In genomic region chr5:177371705-177372533, GRCh38 we compare ENCODE assay signal across 10 cellular contexts. TPM values are rescaled to one million over a fixed set of nuclear protein-coding genes. Genes with fewer than 3 reads are reported as not detected.
DNase-seq lines count a peak whose midpoint lies in the region; ATAC-seq, FAIRE-seq and TF ChIP-seq lines count a peak whose summit lies in the region.
"Had no signal": no experiment of that assay in that cellular context is flagged by ENCODE, and none has a peak within 500 bp of the region (broad histone marks: within the 10 kb centered on the region; RNA-seq: fewer than 3 reads in every experiment).

No MANE protein-coding gene starts in this region.

- TF ChIP-seq POLR2A in suprapubic skin (IDR thresholded peaks at IDR 0.05) = no peak

- H3K4me1 Mint-ChIP-seq in activated T-helper 17 cell treated with anti-CD3 and anti-CD28 coated beads, Interleukin-2, amount 50 U/mL, for 72 hours = peaks cover 44% of the 10 kb centered on the region

- WGBS in suprapubic skin = 58% methylated on average over 5 of the region's 18 CpGs

- no peak for TF ChIP-seq EP300 in suprapubic skin (IDR thresholded peaks at IDR 0.05)

- intact Hi-C loops in kidney (cut with DNase I) = no loop called here

- peak overlapping the region; percentile 66 for H3K4me3 Mint-ChIP-seq in activated T-helper 17 cell treated with anti-CD3 and anti-CD28 coated beads, Interleukin-2, amount 50 U/mL, for 72 hours

- H3K4me3 ChIP-seq in kidney (ENCODE audit: low read length in 2 of 2) (peak overlapping the region; percentile 71 to 72), suprapubic skin (peak overlapping the region; percentile 38)

- TF ChIP-seq CTCF in kidney (IDR thresholded peaks at IDR 0.05; ENCODE audit: borderline replicate concordance, extremely low read depth, insufficient read depth) (no peak), suprapubic skin (IDR thresholded peaks at IDR 0.05) (no peak)

- peak overlapping the region; percentile 81 for H3K27ac Mint-ChIP-seq in activated T-helper 17 cell treated with anti-CD3 and anti-CD28 coated beads, Interleukin-2, amount 50 U/mL, for 72 hours

- peak; percentile 47 for DNase-seq in activated T-cell treated with anti-CD3 and anti-CD28 coated beads, Interleukin-2, amount 50 U/mL, for 1 hour
- no peak for DNase-seq in activated T-cell treated with anti-CD3 and anti-CD28 coated beads, Interleukin-2, amount 50 U/mL, for 48 hours
- no peak for DNase-seq in kidney
- DNase-seq in suprapubic skin (ENCODE audit: low spot score in 2 of 2) = no peak
- no peak for DNase-seq in NCI-H524 treated with DMSO at 0.1 percent for 48 hours (lab: John Stamatoyannopoulos, UW)
- no peak for DNase-seq in Kasumi-1 (lab: John Stamatoyannopoulos, UW)
- no peak for DNase-seq in superior temporal gyrus (ENCODE audit: extremely low spot score)

- no peaks in the 10 kb centered on the region for H3K36me3 ChIP-seq in kidney (ENCODE audit: control insufficient read depth in 1 of 2, insufficient read depth in 2 of 2, low read length in 2 of 2)
- no peaks in the 10 kb centered on the region for H3K36me3 ChIP-seq in suprapubic skin

- H3K36me3 Mint-ChIP-seq in activated T-helper 17 cell treated with anti-CD3 and anti-CD28 coated beads, Interleukin-2, amount 50 U/mL, for 72 hours (ENCODE audit: low read depth) = peaks cover 50% of the 10 kb centered on the region

- no peaks in the 10 kb centered on the region for H3K9me3 Mint-ChIP-seq in activated T-helper 17 cell treated with anti-CD3 and anti-CD28 coated beads, Interleukin-2, amount 50 U/mL, for 72 hours
- H3K9me3 Mint-ChIP-seq: IgD-negative memory B cell had no signal

- H3K9ac ChIP-seq in kidney (ENCODE audit: low read length in 2 of 2) = no peak overlapping the region

- FAIRE-seq in kidney (lab: Jason Lieb, UNC) = no peak

- peak; percentile 58 for ATAC-seq in activated T-helper 17 cell treated with anti-CD3 and anti-CD28 coated beads, Interleukin-2, amount 50 U/mL, for 72 hours (replicated peaks)

- no peaks in the 10 kb centered on the region for H3K27me3 ChIP-seq in suprapubic skin

- H3K4me1 ChIP-seq in kidney (ENCODE audit: control insufficient read depth in 1 of 2, insufficient read depth in 1 of 2, low read depth in 1 of 2, low read length in 2 of 2) = peaks cover 26 to 38% of the 10 kb centered on the region in 2 donors
- peaks cover 67% of the 10 kb centered on the region for H3K4me1 ChIP-seq in suprapubic skin

- H3K9me3 ChIP-seq in kidney (ENCODE audit: control insufficient read depth in 1 of 2, low read length in 2 of 2) (no peaks in the 10 kb centered on the region), suprapubic skin (no peaks in the 10 kb centered on the region)

- H3K27ac ChIP-seq in kidney (ENCODE audit: low read depth in 2 of 2, low read length in 2 of 2) (no peak overlapping the region), suprapubic skin (peak overlapping the region; percentile 17)

- no peaks in the 10 kb centered on the region for H3K27me3 Mint-ChIP-seq in activated T-helper 17 cell treated with anti-CD3 and anti-CD28 coated beads, Interleukin-2, amount 50 U/mL, for 72 hours
- H3K27me3 Mint-ChIP-seq: IgD-negative memory B cell had no signal

RNA-seq across cellular contexts. Expression of gene SLC34A1, which starts 12.3 kb away (rescaled TPM):
- total RNA-seq in activated T-helper 17 cell treated with anti-CD3 and anti-CD28 coated beads, Interleukin-2, amount 50 U/mL, for 72 hours = 1 to 10 TPM in 1 of 2 donors, under 1 TPM in 1; 0.56 to 1.1 TPM
- total RNA-seq in kidney (0.91 TPM), suprapubic skin (under 1 TPM in 1 of 4 donors, not detected in 3; 0.29 TPM)
- 211 TPM for polyA plus RNA-seq in kidney (ENCODE audit: insufficient read depth, low read depth, low replicate concordance)
- total RNA-seq: endothelial cell of umbilical vein had no signal
- polyA plus RNA-seq: endothelial cell of umbilical vein, IgD-negative memory B cell had no signal

RNA-seq across cellular contexts. Expression of gene RGS14, which starts 14.2 kb away (rescaled TPM):
- 100 to 1,000 TPM in 1 of 2 donors, 10 to 100 TPM in 1; 45.5 to 102 TPM for total RNA-seq in activated T-helper 17 cell treated with anti-CD3 and anti-CD28 coated beads, Interleukin-2, amount 50 U/mL, for 72 hours
- total RNA-seq in kidney (28.4 TPM), suprapubic skin (10 to 100 TPM; 38.5 to 85.9 (median 68.8) TPM)
- polyA plus RNA-seq in kidney (ENCODE audit: insufficient read depth, low read depth, low replicate concordance) = 56.3 TPM

RNA-seq across cellular contexts. Expression of gene LMAN2, which starts 20.5 kb away (rescaled TPM):
- 100 to 1,000 TPM in 1 of 2 donors, 10 to 100 TPM in 1; 94.3 to 122 TPM for total RNA-seq in activated T-helper 17 cell treated with anti-CD3 and anti-CD28 coated beads, Interleukin-2, amount 50 U/mL, for 72 hours
- 137 TPM for total RNA-seq in kidney
- 190 TPM for polyA plus RNA-seq in kidney (ENCODE audit: insufficient read depth, low read depth, low replicate concordance)
- total RNA-seq in suprapubic skin = 100 to 1,000 TPM; 119 to 191 (median 160) TPM

RNA-seq across cellular contexts. Expression of gene PFN3, which starts 28.5 kb away (rescaled TPM):
- total RNA-seq in activated T-helper 17 cell treated with anti-CD3 and anti-CD28 coated beads, Interleukin-2, amount 50 U/mL, for 72 hours = not detected
- total RNA-seq in kidney = not detected
- not detected for polyA plus RNA-seq in kidney (ENCODE audit: insufficient read depth, low read depth, low replicate concordance)
- total RNA-seq in suprapubic skin = not detected
- total RNA-seq: endothelial cell of umbilical vein had no signal
- polyA plus RNA-seq: endothelial cell of umbilical vein, IgD-negative memory B cell had no signal

RNA-seq across cellular contexts. Expression of gene F12, which starts 37.4 kb away (rescaled TPM):
- 1 to 10 TPM; 3.7 to 4.6 TPM for total RNA-seq in activated T-helper 17 cell treated with anti-CD3 and anti-CD28 coated beads, Interleukin-2, amount 50 U/mL, for 72 hours
- total RNA-seq in kidney = 4.2 TPM
- polyA plus RNA-seq in kidney (ENCODE audit: insufficient read depth, low read depth, low replicate concordance) = 3.1 TPM
- 10 to 100 TPM in 1 of 4 donors, 1 to 10 TPM in 3; 2.3 to 18.4 (median 7.1) TPM for total RNA-seq in suprapubic skin
